In the genomic region with DNA sequence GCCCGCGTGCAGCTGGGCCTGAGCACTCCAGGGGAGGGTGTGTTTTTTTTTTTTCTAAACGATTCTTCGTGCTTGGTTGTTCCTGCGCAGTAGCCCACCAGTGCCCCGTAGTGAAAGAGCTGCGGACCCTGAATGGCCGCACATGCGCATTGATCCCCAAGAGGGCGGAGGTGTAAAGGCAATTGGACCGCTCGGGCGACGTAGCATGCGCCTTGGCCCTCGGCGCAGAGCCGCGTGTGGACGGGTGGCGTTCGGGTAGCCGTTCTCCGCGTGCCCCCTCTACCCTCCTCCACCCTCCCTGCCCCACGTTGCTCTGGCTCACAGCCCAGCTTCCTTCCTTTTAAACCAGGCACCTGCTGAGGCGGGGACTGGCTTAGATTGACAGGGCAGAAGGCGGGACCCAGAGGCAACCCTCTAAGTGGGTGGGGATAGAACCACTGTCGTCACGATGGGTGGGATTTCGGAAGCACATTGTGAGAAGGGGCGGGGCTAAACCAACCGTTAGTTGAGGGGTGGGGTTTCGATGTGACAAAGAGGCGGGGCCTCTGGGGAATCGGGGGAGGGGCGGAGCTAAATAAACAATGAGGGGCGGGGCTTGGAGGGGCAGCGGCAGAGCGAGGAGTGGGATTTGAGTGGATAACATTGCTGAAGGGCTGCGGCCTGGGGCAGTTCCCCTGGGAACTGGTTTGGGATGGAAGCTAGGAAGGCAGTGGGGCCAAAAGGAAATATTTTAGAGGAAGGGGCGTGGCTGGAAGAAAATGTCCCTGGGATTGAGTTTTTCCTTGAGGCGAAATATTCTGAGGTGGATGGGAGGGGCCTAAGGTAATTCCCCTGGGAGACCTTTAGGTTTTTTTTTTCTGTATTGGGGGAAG, we compare ENCODE assay signal across 1 cellular context.
TF ChIP-seq lines count a peak whose summit lies in the region.

No MANE protein-coding gene starts in this region.

TF ChIP-seq in K562, 482 proteins besides CTCF, POLR2A, EP300 and RAD21 (continued from another document and continues in another):
- TF ChIP-seq, protein P1, sequence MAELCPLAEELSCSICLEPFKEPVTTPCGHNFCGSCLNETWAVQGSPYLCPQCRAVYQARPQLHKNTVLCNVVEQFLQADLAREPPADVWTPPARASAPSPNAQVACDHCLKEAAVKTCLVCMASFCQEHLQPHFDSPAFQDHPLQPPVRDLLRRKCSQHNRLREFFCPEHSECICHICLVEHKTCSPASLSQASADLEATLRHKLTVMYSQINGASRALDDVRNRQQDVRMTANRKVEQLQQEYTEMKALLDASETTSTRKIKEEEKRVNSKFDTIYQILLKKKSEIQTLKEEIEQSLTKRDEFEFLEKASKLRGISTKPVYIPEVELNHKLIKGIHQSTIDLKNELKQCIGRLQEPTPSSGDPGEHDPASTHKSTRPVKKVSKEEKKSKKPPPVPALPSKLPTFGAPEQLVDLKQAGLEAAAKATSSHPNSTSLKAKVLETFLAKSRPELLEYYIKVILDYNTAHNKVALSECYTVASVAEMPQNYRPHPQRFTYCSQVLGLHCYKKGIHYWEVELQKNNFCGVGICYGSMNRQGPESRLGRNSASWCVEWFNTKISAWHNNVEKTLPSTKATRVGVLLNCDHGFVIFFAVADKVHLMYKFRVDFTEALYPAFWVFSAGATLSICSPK (IDR thresholded peaks at IDR 0.05; ENCODE audit: borderline replicate concordance): 0 out of 2 replicates have a peak, but pooled peaks have one; percentile 25
- TF ChIP-seq POLR3G (IDR thresholded peaks at IDR 0.05; ENCODE audit: extremely low read depth, insufficient read length, insufficient replicate concordance) (no peak), SREBF1 (IDR thresholded peaks at IDR 0.05; ENCODE audit: borderline replicate concordance, low read depth, low read length) (no peak), CCNT2 (IDR thresholded peaks at IDR 0.05; ENCODE audit: borderline replicate concordance, extremely low read depth, insufficient read length, low read depth, low read length) (peak; percentile 11), CEBPB (tag; IDR thresholded peaks at IDR 0.05) (no peak), PML (IDR thresholded peaks at IDR 0.05; ENCODE audit: low read length) (no peak; the same call in 1 of the 2 replicates), DMBX1 (CRISPR knock-in tag; IDR thresholded peaks at IDR 0.05; ENCODE audit: borderline replicate concordance) (peak; percentile 17; the same call in 1 of the 2 replicates), ESRRA (IDR thresholded peaks at IDR 0.05; ENCODE audit: borderline replicate concordance, low read depth) (no peak), SAP30 (IDR thresholded peaks at IDR 0.05; ENCODE audit: borderline replicate concordance, insufficient read depth, low read depth, low read length, poor library complexity, severe bottlenecking) (peak; percentile 40), CHD2 (IDR thresholded peaks at IDR 0.05; ENCODE audit: low read depth, low read length) (peak; percentile 29; the same call in 1 of the 2 replicates), ZNF77 (CRISPR knock-in tag; IDR thresholded peaks at IDR 0.05) (0 out of 2 replicates have a peak, but pooled peaks have one; percentile 65), CBX5 (IDR thresholded peaks at IDR 0.05; ENCODE audit: borderline replicate concordance, low read depth) (0 out of 2 replicates have a peak, but pooled peaks have one; percentile 4), HOXB6 (CRISPR knock-in tag; IDR thresholded peaks at IDR 0.05; ENCODE audit: borderline replicate concordance) (peak; percentile 21; the same call in 1 of the 2 replicates), CBX8 (IDR thresholded peaks at IDR 0.05; ENCODE audit: borderline replicate concordance, extremely low read depth, low read depth, low read length, poor library complexity, severe bottlenecking) (no peak), ERF (CRISPR knock-in tag; IDR thresholded peaks at IDR 0.05) (peak; percentile 88), CEBPG (CRISPR knock-in tag; IDR thresholded peaks at IDR 0.05) (0 out of 2 replicates have a peak, but pooled peaks have one; percentile 3), CEBPG (tag; conservative IDR thresholded peaks at IDR 0.05 in 1 of 2, IDR thresholded peaks at IDR 0.05 in 1 of 2) (no peak)
- TF ChIP-seq, protein P2, sequence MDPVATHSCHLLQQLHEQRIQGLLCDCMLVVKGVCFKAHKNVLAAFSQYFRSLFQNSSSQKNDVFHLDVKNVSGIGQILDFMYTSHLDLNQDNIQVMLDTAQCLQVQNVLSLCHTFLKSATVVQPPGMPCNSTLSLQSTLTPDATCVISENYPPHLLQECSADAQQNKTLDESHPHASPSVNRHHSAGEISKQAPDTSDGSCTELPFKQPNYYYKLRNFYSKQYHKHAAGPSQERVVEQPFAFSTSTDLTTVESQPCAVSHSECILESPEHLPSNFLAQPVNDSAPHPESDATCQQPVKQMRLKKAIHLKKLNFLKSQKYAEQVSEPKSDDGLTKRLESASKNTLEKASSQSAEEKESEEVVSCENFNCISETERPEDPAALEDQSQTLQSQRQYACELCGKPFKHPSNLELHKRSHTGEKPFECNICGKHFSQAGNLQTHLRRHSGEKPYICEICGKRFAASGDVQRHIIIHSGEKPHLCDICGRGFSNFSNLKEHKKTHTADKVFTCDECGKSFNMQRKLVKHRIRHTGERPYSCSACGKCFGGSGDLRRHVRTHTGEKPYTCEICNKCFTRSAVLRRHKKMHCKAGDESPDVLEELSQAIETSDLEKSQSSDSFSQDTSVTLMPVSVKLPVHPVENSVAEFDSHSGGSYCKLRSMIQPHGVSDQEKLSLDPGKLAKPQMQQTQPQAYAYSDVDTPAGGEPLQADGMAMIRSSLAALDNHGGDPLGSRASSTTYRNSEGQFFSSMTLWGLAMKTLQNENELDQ (CRISPR knock-in tag; IDR thresholded peaks at IDR 0.05; ENCODE audit: borderline replicate concordance): 0 out of 2 replicates have a peak, but pooled peaks have one; percentile 8
- TF ChIP-seq, protein P3, sequence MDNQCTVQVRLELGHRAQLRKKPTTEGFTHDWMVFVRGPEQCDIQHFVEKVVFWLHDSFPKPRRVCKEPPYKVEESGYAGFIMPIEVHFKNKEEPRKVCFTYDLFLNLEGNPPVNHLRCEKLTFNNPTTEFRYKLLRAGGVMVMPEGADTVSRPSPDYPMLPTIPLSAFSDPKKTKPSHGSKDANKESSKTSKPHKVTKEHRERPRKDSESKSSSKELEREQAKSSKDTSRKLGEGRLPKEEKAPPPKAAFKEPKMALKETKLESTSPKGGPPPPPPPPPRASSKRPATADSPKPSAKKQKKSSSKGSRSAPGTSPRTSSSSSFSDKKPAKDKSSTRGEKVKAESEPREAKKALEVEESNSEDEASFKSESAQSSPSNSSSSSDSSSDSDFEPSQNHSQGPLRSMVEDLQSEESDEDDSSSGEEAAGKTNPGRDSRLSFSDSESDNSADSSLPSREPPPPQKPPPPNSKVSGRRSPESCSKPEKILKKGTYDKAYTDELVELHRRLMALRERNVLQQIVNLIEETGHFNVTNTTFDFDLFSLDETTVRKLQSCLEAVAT (IDR thresholded peaks at IDR 0.05): no peak
- TF ChIP-seq, protein P4, sequence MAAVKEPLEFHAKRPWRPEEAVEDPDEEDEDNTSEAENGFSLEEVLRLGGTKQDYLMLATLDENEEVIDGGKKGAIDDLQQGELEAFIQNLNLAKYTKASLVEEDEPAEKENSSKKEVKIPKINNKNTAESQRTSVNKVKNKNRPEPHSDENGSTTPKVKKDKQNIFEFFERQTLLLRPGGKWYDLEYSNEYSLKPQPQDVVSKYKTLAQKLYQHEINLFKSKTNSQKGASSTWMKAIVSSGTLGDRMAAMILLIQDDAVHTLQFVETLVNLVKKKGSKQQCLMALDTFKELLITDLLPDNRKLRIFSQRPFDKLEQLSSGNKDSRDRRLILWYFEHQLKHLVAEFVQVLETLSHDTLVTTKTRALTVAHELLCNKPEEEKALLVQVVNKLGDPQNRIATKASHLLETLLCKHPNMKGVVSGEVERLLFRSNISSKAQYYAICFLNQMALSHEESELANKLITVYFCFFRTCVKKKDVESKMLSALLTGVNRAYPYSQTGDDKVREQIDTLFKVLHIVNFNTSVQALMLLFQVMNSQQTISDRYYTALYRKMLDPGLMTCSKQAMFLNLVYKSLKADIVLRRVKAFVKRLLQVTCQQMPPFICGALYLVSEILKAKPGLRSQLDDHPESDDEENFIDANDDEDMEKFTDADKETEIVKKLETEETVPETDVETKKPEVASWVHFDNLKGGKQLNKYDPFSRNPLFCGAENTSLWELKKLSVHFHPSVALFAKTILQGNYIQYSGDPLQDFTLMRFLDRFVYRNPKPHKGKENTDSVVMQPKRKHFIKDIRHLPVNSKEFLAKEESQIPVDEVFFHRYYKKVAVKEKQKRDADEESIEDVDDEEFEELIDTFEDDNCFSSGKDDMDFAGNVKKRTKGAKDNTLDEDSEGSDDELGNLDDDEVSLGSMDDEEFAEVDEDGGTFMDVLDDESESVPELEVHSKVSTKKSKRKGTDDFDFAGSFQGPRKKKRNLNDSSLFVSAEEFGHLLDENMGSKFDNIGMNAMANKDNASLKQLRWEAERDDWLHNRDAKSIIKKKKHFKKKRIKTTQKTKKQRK (IDR thresholded peaks at IDR 0.05; ENCODE audit: borderline replicate concordance, low read depth, low read length): no peak
- TF ChIP-seq, protein P5, sequence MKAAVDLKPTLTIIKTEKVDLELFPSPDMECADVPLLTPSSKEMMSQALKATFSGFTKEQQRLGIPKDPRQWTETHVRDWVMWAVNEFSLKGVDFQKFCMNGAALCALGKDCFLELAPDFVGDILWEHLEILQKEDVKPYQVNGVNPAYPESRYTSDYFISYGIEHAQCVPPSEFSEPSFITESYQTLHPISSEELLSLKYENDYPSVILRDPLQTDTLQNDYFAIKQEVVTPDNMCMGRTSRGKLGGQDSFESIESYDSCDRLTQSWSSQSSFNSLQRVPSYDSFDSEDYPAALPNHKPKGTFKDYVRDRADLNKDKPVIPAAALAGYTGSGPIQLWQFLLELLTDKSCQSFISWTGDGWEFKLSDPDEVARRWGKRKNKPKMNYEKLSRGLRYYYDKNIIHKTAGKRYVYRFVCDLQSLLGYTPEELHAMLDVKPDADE (conservative IDR thresholded peaks at IDR 0.05; ENCODE audit: control insufficient read depth, low read depth, low read length): 0 out of 2 replicates have a peak, but pooled peaks have one; percentile 54
- TF ChIP-seq, protein P6, sequence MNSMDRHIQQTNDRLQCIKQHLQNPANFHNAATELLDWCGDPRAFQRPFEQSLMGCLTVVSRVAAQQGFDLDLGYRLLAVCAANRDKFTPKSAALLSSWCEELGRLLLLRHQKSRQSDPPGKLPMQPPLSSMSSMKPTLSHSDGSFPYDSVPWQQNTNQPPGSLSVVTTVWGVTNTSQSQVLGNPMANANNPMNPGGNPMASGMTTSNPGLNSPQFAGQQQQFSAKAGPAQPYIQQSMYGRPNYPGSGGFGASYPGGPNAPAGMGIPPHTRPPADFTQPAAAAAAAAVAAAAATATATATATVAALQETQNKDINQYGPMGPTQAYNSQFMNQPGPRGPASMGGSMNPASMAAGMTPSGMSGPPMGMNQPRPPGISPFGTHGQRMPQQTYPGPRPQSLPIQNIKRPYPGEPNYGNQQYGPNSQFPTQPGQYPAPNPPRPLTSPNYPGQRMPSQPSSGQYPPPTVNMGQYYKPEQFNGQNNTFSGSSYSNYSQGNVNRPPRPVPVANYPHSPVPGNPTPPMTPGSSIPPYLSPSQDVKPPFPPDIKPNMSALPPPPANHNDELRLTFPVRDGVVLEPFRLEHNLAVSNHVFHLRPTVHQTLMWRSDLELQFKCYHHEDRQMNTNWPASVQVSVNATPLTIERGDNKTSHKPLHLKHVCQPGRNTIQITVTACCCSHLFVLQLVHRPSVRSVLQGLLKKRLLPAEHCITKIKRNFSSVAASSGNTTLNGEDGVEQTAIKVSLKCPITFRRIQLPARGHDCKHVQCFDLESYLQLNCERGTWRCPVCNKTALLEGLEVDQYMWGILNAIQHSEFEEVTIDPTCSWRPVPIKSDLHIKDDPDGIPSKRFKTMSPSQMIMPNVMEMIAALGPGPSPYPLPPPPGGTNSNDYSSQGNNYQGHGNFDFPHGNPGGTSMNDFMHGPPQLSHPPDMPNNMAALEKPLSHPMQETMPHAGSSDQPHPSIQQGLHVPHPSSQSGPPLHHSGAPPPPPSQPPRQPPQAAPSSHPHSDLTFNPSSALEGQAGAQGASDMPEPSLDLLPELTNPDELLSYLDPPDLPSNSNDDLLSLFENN (IDR thresholded peaks at IDR 0.05; ENCODE audit: low read depth in 2 of 2, low read length in 2 of 2): peak in 1 of 2 experiments; percentile 74; a peak in 1 of 4 replicates
- TF ChIP-seq, protein P7, sequence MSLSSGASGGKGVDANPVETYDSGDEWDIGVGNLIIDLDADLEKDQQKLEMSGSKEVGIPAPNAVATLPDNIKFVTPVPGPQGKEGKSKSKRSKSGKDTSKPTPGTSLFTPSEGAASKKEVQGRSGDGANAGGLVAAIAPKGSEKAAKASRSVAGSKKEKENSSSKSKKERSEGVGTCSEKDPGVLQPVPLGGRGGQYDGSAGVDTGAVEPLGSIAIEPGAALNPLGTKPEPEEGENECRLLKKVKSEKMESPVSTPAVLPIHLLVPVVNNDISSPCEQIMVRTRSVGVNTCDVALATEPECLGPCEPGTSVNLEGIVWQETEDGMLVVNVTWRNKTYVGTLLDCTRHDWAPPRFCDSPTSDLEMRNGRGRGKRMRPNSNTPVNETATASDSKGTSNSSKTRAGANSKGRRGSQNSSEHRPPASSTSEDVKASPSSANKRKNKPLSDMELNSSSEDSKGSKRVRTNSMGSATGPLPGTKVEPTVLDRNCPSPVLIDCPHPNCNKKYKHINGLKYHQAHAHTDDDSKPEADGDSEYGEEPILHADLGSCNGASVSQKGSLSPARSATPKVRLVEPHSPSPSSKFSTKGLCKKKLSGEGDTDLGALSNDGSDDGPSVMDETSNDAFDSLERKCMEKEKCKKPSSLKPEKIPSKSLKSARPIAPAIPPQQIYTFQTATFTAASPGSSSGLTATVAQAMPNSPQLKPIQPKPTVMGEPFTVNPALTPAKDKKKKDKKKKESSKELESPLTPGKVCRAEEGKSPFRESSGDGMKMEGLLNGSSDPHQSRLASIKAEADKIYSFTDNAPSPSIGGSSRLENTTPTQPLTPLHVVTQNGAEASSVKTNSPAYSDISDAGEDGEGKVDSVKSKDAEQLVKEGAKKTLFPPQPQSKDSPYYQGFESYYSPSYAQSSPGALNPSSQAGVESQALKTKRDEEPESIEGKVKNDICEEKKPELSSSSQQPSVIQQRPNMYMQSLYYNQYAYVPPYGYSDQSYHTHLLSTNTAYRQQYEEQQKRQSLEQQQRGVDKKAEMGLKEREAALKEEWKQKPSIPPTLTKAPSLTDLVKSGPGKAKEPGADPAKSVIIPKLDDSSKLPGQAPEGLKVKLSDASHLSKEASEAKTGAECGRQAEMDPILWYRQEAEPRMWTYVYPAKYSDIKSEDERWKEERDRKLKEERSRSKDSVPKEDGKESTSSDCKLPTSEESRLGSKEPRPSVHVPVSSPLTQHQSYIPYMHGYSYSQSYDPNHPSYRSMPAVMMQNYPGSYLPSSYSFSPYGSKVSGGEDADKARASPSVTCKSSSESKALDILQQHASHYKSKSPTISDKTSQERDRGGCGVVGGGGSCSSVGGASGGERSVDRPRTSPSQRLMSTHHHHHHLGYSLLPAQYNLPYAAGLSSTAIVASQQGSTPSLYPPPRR (CRISPR knock-in tag; IDR thresholded peaks at IDR 0.05; ENCODE audit: borderline replicate concordance): no peak
